ENCODE assay signal across 8 cellular contexts in genomic region chr12:119061208-119061796, GRCh38.
DNase-seq lines count a peak whose midpoint lies in the region; ATAC-seq and TF ChIP-seq lines count a peak whose summit lies in the region.

No MANE protein-coding gene starts in this region.

- in situ Hi-C loops in G401 (cut with HindIII; ENCODE audit: low sequenced_read_pairs): no loop called here

- H3K9ac ChIP-seq in MM.1S (ENCODE audit: low read length): no peak overlapping the region

- H3K4me1 ChIP-seq in MM.1S (ENCODE audit: low read length) (no peaks in the 10 kb centered on the region), left lung (no peaks in the 10 kb centered on the region)

- no peaks in the 10 kb centered on the region for H3K79me2 ChIP-seq in MM.1S (ENCODE audit: low read length)

- H4K20me1 ChIP-seq in MM.1S (ENCODE audit: insufficient read depth, low read length): no peaks in the 10 kb centered on the region

- no peak overlapping the region for H3K4me2 ChIP-seq in MM.1S (ENCODE audit: low read depth, low read length)

- ATAC-seq in left lung (peak; percentile 84), GM21360 (IDR thresholded peaks at IDR 0.05; ENCODE audit: unreplicated experiment) (no peak), HG03469 (IDR thresholded peaks at IDR 0.05; ENCODE audit: unreplicated experiment) (no peak), HG03039 (IDR thresholded peaks at IDR 0.05; ENCODE audit: unreplicated experiment) (no peak)

- intact Hi-C loops in left lung (cut with DNase I): no loop called here

- H2AFZ ChIP-seq in MM.1S (ENCODE audit: low read length): no peak overlapping the region

- H3F3A ChIP-seq in MM.1S (ENCODE audit: insufficient read depth, low read length): no peaks in the 10 kb centered on the region

- H3K9me3 ChIP-seq in MM.1S (replicated peaks; ENCODE audit: insufficient read depth, low read length) (no peaks in the 10 kb centered on the region), left lung (no peaks in the 10 kb centered on the region)

- H3K9me2 ChIP-seq in MM.1S (replicated peaks; ENCODE audit: insufficient read depth, low read length): no peaks in the 10 kb centered on the region

- H3K4me3 ChIP-seq in MM.1S (ENCODE audit: low read length) (no peak overlapping the region), left lung (no peak overlapping the region)

- no peaks in the 10 kb centered on the region for H3K27me3 ChIP-seq in MM.1S (replicated peaks; ENCODE audit: insufficient read depth, low read length)
- H3K27me3 ChIP-seq in left lung: no peaks in the 10 kb centered on the region

- DNase-seq in G401 (ENCODE audit: low spot score) (peak; percentile 41), MM.1S (peak; percentile 13), amniotic epithelial cell (ENCODE audit: low read depth) (peak; percentile 16), left lung (peak in 1 of 2 donors; percentile 43), NCI-H2029 (lab: John Stamatoyannopoulos, UW) (no peak)

- H3K36me3 ChIP-seq in MM.1S (replicated peaks; ENCODE audit: insufficient read depth, low read length) (no peaks in the 10 kb centered on the region), left lung (no peaks in the 10 kb centered on the region)

- no peak for TF ChIP-seq CTCF in MM.1S (IDR thresholded peaks at IDR 0.05; ENCODE audit: low read length)
- no peak for TF ChIP-seq CTCF in left lung (IDR thresholded peaks at IDR 0.05)

- no peak overlapping the region for H3K27ac ChIP-seq in MM.1S (ENCODE audit: low read length)
- no peak overlapping the region for H3K27ac ChIP-seq in left lung
